ENCODE assay signal across 9 cellular contexts in genomic region chr5:61306531-61307195, GRCh38. TPM values are rescaled to one million over a fixed set of nuclear protein-coding genes. Genes with fewer than 3 reads are reported as not detected.
DNase-seq lines count a peak whose midpoint lies in the region; ATAC-seq lines count a peak whose summit lies in the region.
"Had no signal": no experiment of that assay in that cellular context is flagged by ENCODE, and none has a peak within 500 bp of the region (broad histone marks: within the 10 kb centered on the region; RNA-seq: fewer than 3 reads in every experiment).

No MANE protein-coding gene starts in this region.

- peaks cover 3% of the 10 kb centered on the region for H3K27me3 Mint-ChIP-seq in activated CD4-positive, alpha-beta T cell treated with anti-CD3 and anti-CD28 coated beads, Interleukin-2, amount 10 ng/mL, durations not matched to agents 24 days and 14 days

- intact Hi-C loops in activated CD4-positive, alpha-beta T cell treated with anti-CD3 and anti-CD28 coated beads, Interleukin-2, amount 10 ng/mL, durations not matched to agents 24 days and 14 days (cut with micrococcal nuclease) = loop anchor here (1.0 to 2.0 kb wide), 2 partner anchors 24 to 30 kb away; no protein-coding TSS in a partner anchor
- intact Hi-C loops in right cardiac atrium (cut with DNase I) = no loop called here

- H3K9me3 Mint-ChIP-seq in activated CD4-positive, alpha-beta T cell treated with anti-CD3 and anti-CD28 coated beads, Interleukin-2, amount 10 ng/mL, durations not matched to agents 24 days and 14 days = no peaks in the 10 kb centered on the region
- H3K9me3 Mint-ChIP-seq in activated naive CD4-positive, alpha-beta T cell treated with anti-CD3 and anti-CD28 coated beads, Interleukin-2, amount 50 U/mL, for 72 hours = no peaks in the 10 kb centered on the region

- H3K4me3 Mint-ChIP-seq in activated CD4-positive, alpha-beta T cell treated with anti-CD3 and anti-CD28 coated beads, Interleukin-2, amount 10 ng/mL, durations not matched to agents 24 days and 14 days = peak overlapping the region; percentile 9

- WGBS in right cardiac atrium = 86% methylated on average over 5 of the region's 5 CpGs

- no peak overlapping the region for H3K4me3 ChIP-seq in right cardiac atrium (ENCODE audit: low read length)
- H3K4me3 ChIP-seq: BLaER1 treated with 17β-estradiol and CSF1 and Interleukin-3, amounts not matched to agents 10 nM and 100 nM had no signal

- no peaks in the 10 kb centered on the region for H3K27me3 ChIP-seq in right cardiac atrium (ENCODE audit: control insufficient read depth, insufficient read depth)
- H3K27me3 ChIP-seq: BLaER1 treated with 17β-estradiol and CSF1 and Interleukin-3, amounts not matched to agents 10 nM and 100 nM had no signal

- peak; percentile 76 for DNase-seq in activated CD4-positive, alpha-beta T cell treated with anti-CD3 and anti-CD28 coated beads, Interleukin-2, amount 10 ng/mL, durations not matched to agents 24 days and 14 days
- DNase-seq in activated CD4-positive, alpha-beta T cell treated with anti-CD3 and anti-CD28 coated beads, Interleukin-2, amount 50 U/mL, for 1 hour = no peak
- peak in 1 of 2 donors; percentile 30 for DNase-seq in activated naive CD4-positive, alpha-beta T cell treated with anti-CD3 and anti-CD28 coated beads, Interleukin-2, amount 50 U/mL, for 72 hours (ENCODE audit: low spot score in 2 of 2)
- DNase-seq in stimulated activated CD8-positive, alpha-beta memory T cell treated with anti-CD3 and anti-CD28 coated beads, Interleukin-4, amount 100 ng/mL, for 48 hours = peak; percentile 56
- DNase-seq in right cardiac atrium = no peak
- no peak for DNase-seq in amygdala (lab: John Stamatoyannopoulos, UW)
- no peak for DNase-seq in NCI-H526 treated with DMSO at 0.1 percent for 48 hours (lab: John Stamatoyannopoulos, UW)

- no peaks in the 10 kb centered on the region for H3K36me3 Mint-ChIP-seq in activated CD4-positive, alpha-beta T cell treated with anti-CD3 and anti-CD28 coated beads, Interleukin-2, amount 10 ng/mL, durations not matched to agents 24 days and 14 days (ENCODE audit: low read depth)
- no peaks in the 10 kb centered on the region for H3K36me3 Mint-ChIP-seq in activated naive CD4-positive, alpha-beta T cell treated with anti-CD3 and anti-CD28 coated beads, Interleukin-2, amount 50 U/mL, for 72 hours

- peaks cover 16% of the 10 kb centered on the region for H3K4me1 Mint-ChIP-seq in activated CD4-positive, alpha-beta T cell treated with anti-CD3 and anti-CD28 coated beads, Interleukin-2, amount 10 ng/mL, durations not matched to agents 24 days and 14 days

- no peak overlapping the region for H3K27ac ChIP-seq in right cardiac atrium (ENCODE audit: low read length)
- H3K27ac ChIP-seq: BLaER1 treated with 17β-estradiol and CSF1 and Interleukin-3, amounts not matched to agents 10 nM and 100 nM had no signal

- H3K27ac Mint-ChIP-seq in activated CD4-positive, alpha-beta T cell treated with anti-CD3 and anti-CD28 coated beads, Interleukin-2, amount 10 ng/mL, durations not matched to agents 24 days and 14 days = peak overlapping the region; percentile 86
- H3K27ac Mint-ChIP-seq in activated naive CD4-positive, alpha-beta T cell treated with anti-CD3 and anti-CD28 coated beads, Interleukin-2, amount 50 U/mL, for 72 hours = no peak overlapping the region

- H3K4me1 ChIP-seq in right cardiac atrium (ENCODE audit: control insufficient read depth, insufficient read depth, low read length) = peaks cover 6% of the 10 kb centered on the region

- ATAC-seq in HG03045 (IDR thresholded peaks at IDR 0.05; ENCODE audit: unreplicated experiment) = peak; percentile 48
- peak; percentile 97 to 98 for ATAC-seq in activated naive CD4-positive, alpha-beta T cell treated with anti-CD3 and anti-CD28 coated beads, Interleukin-2, amount 50 U/mL, for 72 hours
- ATAC-seq in right cardiac atrium = no peak

- no peaks in the 10 kb centered on the region for H3K9me3 ChIP-seq in right cardiac atrium (ENCODE audit: control insufficient read depth, low read length)
- H3K9me3 ChIP-seq: BLaER1 treated with 17β-estradiol and CSF1 and Interleukin-3, amounts not matched to agents 10 nM and 100 nM had no signal

RNA-seq across cellular contexts. Expression of gene ZSWIM6, which starts 25.4 kb away (rescaled TPM):
- total RNA-seq in activated CD4-positive, alpha-beta T cell treated with anti-CD3 and anti-CD28 coated beads, Interleukin-2, amount 10 ng/mL, durations not matched to agents 24 days and 14 days = 7.4 and 7.9 TPM in 2 replicates
- 1 to 10 TPM; 5.3 to 6.2 TPM for total RNA-seq in activated naive CD4-positive, alpha-beta T cell treated with anti-CD3 and anti-CD28 coated beads, Interleukin-2, amount 50 U/mL, for 72 hours
- total RNA-seq in right cardiac atrium = 1 to 10 TPM; 6.3 to 7.9 (median 7.3) TPM
- polyA plus RNA-seq in right cardiac atrium = 2.5 TPM

Comparison
In these comparisons a context has a peak if more than half of its experiments do, and no peak if none do; other contexts are left out.
1. DNase-seq: peak in activated CD4-positive, alpha-beta T cell treated with anti-CD3 and anti-CD28 coated beads, Interleukin-2, amount 10 ng/mL, durations not matched to agents 24 days and 14 days (single experiment) and stimulated activated CD8-positive, alpha-beta memory T cell treated with anti-CD3 and anti-CD28 coated beads, Interleukin-4, amount 100 ng/mL, for 48 hours (single experiment); none in activated CD4-positive, alpha-beta T cell treated with anti-CD3 and anti-CD28 coated beads, Interleukin-2, amount 50 U/mL, for 1 hour (single experiment), right cardiac atrium (0 of 3), amygdala (0 of 56) and NCI-H526 treated with DMSO at 0.1 percent for 48 hours (single experiment).
2. ATAC-seq: peak in HG03045 (single experiment) and activated naive CD4-positive, alpha-beta T cell treated with anti-CD3 and anti-CD28 coated beads, Interleukin-2, amount 50 U/mL, for 72 hours (2 of 2); none in right cardiac atrium (0 of 2).